In genomic region chr1:118993712-118994049, GRCh38 we compare ENCODE assay signal across 1 cellular context.
TF ChIP-seq lines count a peak whose summit lies in the region.

No MANE protein-coding gene starts in this region.

TF ChIP-seq in H1, 55 proteins besides CTCF, POLR2A, EP300 and RAD21:
- no peak for TF ChIP-seq SP1 (IDR thresholded peaks at IDR 0.05; ENCODE audit: low read depth, low read length)
- no peak for TF ChIP-seq SIX5 (IDR thresholded peaks at IDR 0.05; ENCODE audit: low read depth, low read length)
- peak; percentile 91; the same call in 1 of the 2 replicates for TF ChIP-seq SUZ12 (IDR thresholded peaks at IDR 0.05; ENCODE audit: low read length)
- TF ChIP-seq, protein P1, sequence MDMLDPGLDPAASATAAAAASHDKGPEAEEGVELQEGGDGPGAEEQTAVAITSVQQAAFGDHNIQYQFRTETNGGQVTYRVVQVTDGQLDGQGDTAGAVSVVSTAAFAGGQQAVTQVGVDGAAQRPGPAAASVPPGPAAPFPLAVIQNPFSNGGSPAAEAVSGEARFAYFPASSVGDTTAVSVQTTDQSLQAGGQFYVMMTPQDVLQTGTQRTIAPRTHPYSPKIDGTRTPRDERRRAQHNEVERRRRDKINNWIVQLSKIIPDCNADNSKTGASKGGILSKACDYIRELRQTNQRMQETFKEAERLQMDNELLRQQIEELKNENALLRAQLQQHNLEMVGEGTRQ (IDR thresholded peaks at IDR 0.05; ENCODE audit: low read length): no peak
- peak; percentile 75 for TF ChIP-seq EZH2 (IDR thresholded peaks at IDR 0.05; ENCODE audit: low read depth, low read length, severe bottlenecking)
- no peak for TF ChIP-seq JUND (IDR thresholded peaks at IDR 0.05; ENCODE audit: low read length)
- TF ChIP-seq CBX8 (IDR thresholded peaks at IDR 0.05; ENCODE audit: borderline replicate concordance, low read depth, low read length): no peak
